ENCODE assay signal across 29 cellular contexts in genomic region chr1:161091093-161091492, GRCh38. TPM values are rescaled to one million over a fixed set of nuclear protein-coding genes. Genes with fewer than 3 reads are reported as not detected.
"Had no signal": no experiment of that assay in that cellular context is flagged by ENCODE, and none has a peak within 500 bp of the region (broad histone marks: within the 10 kb centered on the region; RNA-seq: fewer than 3 reads in every experiment).

No MANE protein-coding gene starts in this region.

- H3K27ac Mint-ChIP-seq: activated CD4-positive, alpha-beta memory T cell treated with anti-CD3 and anti-CD28 coated beads, Interleukin-2, amount 10 ng/mL, durations not matched to agents 7 days and 5 days; activated T-cell treated with anti-CD3 and anti-CD28 coated beads, Interleukin-2, amount 50 U/mL, for 24 hours; natural killer cell; T-helper 1 cell treated with Interleukin-12 subunit alpha and Interleukin-12 subunit beta and Interleukin-4 antibody, amounts not matched to agents 30 μg/mL and 1 μg/mL, for 36 hours had no signal

- H3K4me2 ChIP-seq: hepatocyte had no signal

- ATAC-seq: body of pancreas, gastroesophageal sphincter, left cardiac atrium, natural killer cell, upper lobe of right lung had no signal

- H3K9me3 Mint-ChIP-seq: activated CD4-positive, alpha-beta memory T cell treated with anti-CD3 and anti-CD28 coated beads, Interleukin-2, amount 10 ng/mL, durations not matched to agents 7 days and 5 days; activated T-cell treated with anti-CD3 and anti-CD28 coated beads, Interleukin-2, amount 50 U/mL, for 24 hours; natural killer cell; T-helper 1 cell treated with Interleukin-12 subunit alpha and Interleukin-12 subunit beta and Interleukin-4 antibody, amounts not matched to agents 30 μg/mL and 1 μg/mL, for 36 hours had no signal

- H2AFZ ChIP-seq: hepatocyte had no signal

- H3K4me1 Mint-ChIP-seq: natural killer cell had no signal

- H3K9me3 ChIP-seq: body of pancreas, gastroesophageal sphincter, right atrium auricular region, upper lobe of right lung had no signal

- H3K27me3 Mint-ChIP-seq: activated T-cell treated with anti-CD3 and anti-CD28 coated beads, Interleukin-2, amount 50 U/mL, for 24 hours had no signal

- H3K27ac ChIP-seq: body of pancreas, coronary artery, dorsolateral prefrontal cortex, gastroesophageal sphincter, hepatocyte, right atrium auricular region, upper lobe of right lung, VCaP had no signal

- DNase-seq: activated CD4-positive, alpha-beta memory T cell treated with anti-CD3 and anti-CD28 coated beads, Interleukin-2, amount 10 ng/mL, durations not matched to agents 7 days and 5 days; activated CD4-positive, alpha-beta T cell treated with anti-CD3 and anti-CD28 coated beads for 4 hours; activated CD8-positive, alpha-beta memory T cell treated with anti-CD3 and anti-CD28 coated beads, Interleukin-2, amount 50 U/mL, for 48 hours; activated gamma-delta T cell treated with Interleukin-2 at 50 U/mL for 16 hours; activated naive CD4-positive, alpha-beta T cell treated with anti-CD3 and anti-CD28 coated beads, Interleukin-2, amount 50 U/mL, for 16 hours; activated T-cell treated with anti-CD3 and anti-CD28 coated beads, Interleukin-2, amount 50 U/mL, for 24 hours; aorta; body of pancreas; cerebellar nuclear complex; dorsolateral prefrontal cortex; effector memory CD4-positive, alpha-beta T cell; erythroblast; left cardiac atrium; mesenchymal stem cell; natural killer cell; stimulated activated CD4-positive, alpha-beta T cell treated with anti-CD3 and anti-CD28 coated beads, Interleukin-2, amount 100 ng/mL, for 48 hours; stimulated activated naive CD8-positive, alpha-beta T cell treated with anti-CD3 and anti-CD28 coated beads, Interleukin-15, Interleukin-2, amounts not matched to agents 100 U/mL and 50 U/mL, for 24 hours; substantia nigra; T-helper 9 cell; upper lobe of right lung had no signal

- H3K4me1 ChIP-seq: gastroesophageal sphincter, right atrium auricular region, upper lobe of right lung had no signal

- H3K36me3 Mint-ChIP-seq: natural killer cell had no signal

- H3K4me3 ChIP-seq: body of pancreas, coronary artery, dorsolateral prefrontal cortex, gastroesophageal sphincter, hepatocyte, right atrium auricular region, upper lobe of right lung had no signal

- H3K27me3 ChIP-seq: body of pancreas, hepatocyte, right atrium auricular region, upper lobe of right lung had no signal

- H3K4me3 Mint-ChIP-seq: activated CD4-positive, alpha-beta memory T cell treated with anti-CD3 and anti-CD28 coated beads, Interleukin-2, amount 10 ng/mL, durations not matched to agents 7 days and 5 days; activated T-cell treated with anti-CD3 and anti-CD28 coated beads, Interleukin-2, amount 50 U/mL, for 24 hours; natural killer cell; T-helper 1 cell treated with Interleukin-12 subunit alpha and Interleukin-12 subunit beta and Interleukin-4 antibody, amounts not matched to agents 30 μg/mL and 1 μg/mL, for 36 hours had no signal

- H3K36me3 ChIP-seq: gastroesophageal sphincter, right atrium auricular region, upper lobe of right lung had no signal

RNA-seq across cellular contexts. Expression of gene NECTIN4, which starts 1.7 kb away (rescaled TPM):
- total RNA-seq: activated CD4-positive, alpha-beta memory T cell treated with anti-CD3 and anti-CD28 coated beads, Interleukin-2, amount 10 ng/mL, durations not matched to agents 7 days and 5 days had no signal
- polyA plus RNA-seq: aorta had no signal

RNA-seq across cellular contexts. Expression of gene KLHDC9, which starts 7.1 kb away (rescaled TPM):
- total RNA-seq: mononuclear cell had no signal

RNA-seq across cellular contexts. Expression of gene ARHGAP30, which starts 21.4 kb away (rescaled TPM):
- total RNA-seq: fibroblast of lung, pulmonary artery endothelial cell had no signal
- polyA plus RNA-seq: fibroblast of lung had no signal
